In the genomic region with DNA sequence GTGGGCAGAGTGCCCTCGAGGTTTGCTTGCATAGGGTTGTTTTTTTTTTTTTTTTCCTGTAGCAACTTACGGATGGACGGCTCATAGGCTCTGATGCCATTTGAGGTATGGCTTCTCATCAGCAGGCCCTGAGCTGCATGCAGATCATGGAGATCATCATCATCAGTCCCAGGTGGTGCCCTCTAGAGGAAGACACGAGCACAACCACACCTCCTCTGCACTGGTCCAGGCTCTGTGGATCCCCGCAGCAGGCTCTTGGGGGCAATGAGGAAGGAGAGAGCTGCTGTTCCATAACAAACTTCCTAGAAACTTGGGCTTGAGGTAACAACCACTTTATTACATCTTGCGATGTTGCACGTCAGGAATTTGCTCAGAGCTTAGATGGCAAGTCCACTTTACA, we compare ENCODE assay signal across 1 cellular context.
TF ChIP-seq lines count a peak whose summit lies in the region.

No MANE protein-coding gene starts in this region.

TF ChIP-seq in IMR-90, 13 proteins besides CTCF, POLR2A, EP300 and RAD21 (continued from another document):
- TF ChIP-seq, protein P1, sequence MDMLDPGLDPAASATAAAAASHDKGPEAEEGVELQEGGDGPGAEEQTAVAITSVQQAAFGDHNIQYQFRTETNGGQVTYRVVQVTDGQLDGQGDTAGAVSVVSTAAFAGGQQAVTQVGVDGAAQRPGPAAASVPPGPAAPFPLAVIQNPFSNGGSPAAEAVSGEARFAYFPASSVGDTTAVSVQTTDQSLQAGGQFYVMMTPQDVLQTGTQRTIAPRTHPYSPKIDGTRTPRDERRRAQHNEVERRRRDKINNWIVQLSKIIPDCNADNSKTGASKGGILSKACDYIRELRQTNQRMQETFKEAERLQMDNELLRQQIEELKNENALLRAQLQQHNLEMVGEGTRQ (IDR thresholded peaks at IDR 0.05; ENCODE audit: low read depth, low read length): no peak
- TF ChIP-seq SMC3 (IDR thresholded peaks at IDR 0.05; ENCODE audit: low read depth, low read length): no peak
- TF ChIP-seq BHLHE40 (IDR thresholded peaks at IDR 0.05; ENCODE audit: low read depth, low read length): no peak
- no peak for TF ChIP-seq RFX5 (IDR thresholded peaks at IDR 0.05; ENCODE audit: low read depth, low read length)
- no peak for TF ChIP-seq FOS (IDR thresholded peaks at IDR 0.05; ENCODE audit: low read depth, low read length)
- no peak for TF ChIP-seq MAFK (IDR thresholded peaks at IDR 0.05; ENCODE audit: low read depth, low read length)
- no peak for TF ChIP-seq MXI1 (IDR thresholded peaks at IDR 0.05; ENCODE audit: borderline replicate concordance, low read depth, low read length)
- TF ChIP-seq RCOR1 (IDR thresholded peaks at IDR 0.05; ENCODE audit: insufficient replicate concordance, low read length): no peak
TF ChIP-seq in IMR-90: peak in this region for 0.
